ENCODE assay signal across 6 cellular contexts in genomic region chr17:46492021-46492420, GRCh38. TPM values are rescaled to one million over a fixed set of nuclear protein-coding genes. Genes with fewer than 3 reads are reported as not detected.
DNase-seq lines count a peak whose midpoint lies in the region; ATAC-seq and TF ChIP-seq lines count a peak whose summit lies in the region.
"Not testable (repeated sequence)": the region's sequence is repeated elsewhere in the genome, so short reads cannot be mapped to it uniquely, and the experiment has no call there.

No MANE protein-coding gene starts in this region.

- H3K36me3 Mint-ChIP-seq in osteocyte (ENCODE audit: unreplicated experiment) = not testable (repeated sequence)

- H3K4me1 ChIP-seq in IMR-90 (ENCODE audit: control insufficient read depth, insufficient read depth, low read length); lower lobe of right lung: not testable (repeated sequence)

- H4K91ac ChIP-seq in IMR-90 (ENCODE audit: insufficient read depth, low read depth, low read length) = not testable (repeated sequence)

- not testable (repeated sequence) for H3K4me3 ChIP-seq in IMR-90 (ENCODE audit: insufficient read depth, low read depth, low read length); lower lobe of right lung

- not testable (repeated sequence) for H3K4me3 Mint-ChIP-seq in osteocyte (ENCODE audit: unreplicated experiment)

- H3K9me3 ChIP-seq in IMR-90 (ENCODE audit: control insufficient read depth, insufficient read depth, low read length); lower lobe of right lung: not testable (repeated sequence)

- not testable (repeated sequence) for H3K36me3 ChIP-seq in IMR-90 (ENCODE audit: control insufficient read depth, insufficient read depth, low read length)
- H3K36me3 ChIP-seq in lower lobe of right lung = peaks cover 20% of the 10 kb centered on the region

- not testable (repeated sequence) for H2BK15ac ChIP-seq in IMR-90 (ENCODE audit: low read depth, low read length)

- H3K9me1 ChIP-seq in IMR-90 (ENCODE audit: insufficient read depth, low read length) = not testable (repeated sequence)

- H3K23ac ChIP-seq in IMR-90 (ENCODE audit: low read depth, low read length) = not testable (repeated sequence)

- not testable (repeated sequence) for H2BK20ac ChIP-seq in IMR-90 (ENCODE audit: low read depth, low read length)

- not testable (repeated sequence) for H2AFZ ChIP-seq in IMR-90 (replicated peaks; ENCODE audit: low read length, poor library complexity)

- H3K4me2 ChIP-seq in IMR-90 (ENCODE audit: low read depth, low read length) = not testable (repeated sequence)

- not testable (repeated sequence) for H3K27ac Mint-ChIP-seq in osteocyte (ENCODE audit: unreplicated experiment)

- not testable (repeated sequence) for H4K20me1 ChIP-seq in IMR-90 (ENCODE audit: insufficient read depth, low read length)

- CTCF ChIA-PET in IMR-90 (lab: Yijun Ruan, JAX) = not testable (repeated sequence)

- H3K9me3 Mint-ChIP-seq in osteocyte (ENCODE audit: unreplicated experiment) = not testable (repeated sequence)

- in situ Hi-C loops in IMR-90 (cut with MboI; ENCODE audit: low sequenced_read_pairs) = loop anchor here (25.0 kb wide), 1 partner anchor 905 kb away; no protein-coding TSS in a partner anchor

- ATAC-seq in IMR-90 (ENCODE audit: low read depth); Right ventricle myocardium inferior; lower lobe of right lung: not testable (repeated sequence)

- H3K56ac ChIP-seq in IMR-90 (ENCODE audit: extremely low read depth, insufficient read depth, low read length) = not testable (repeated sequence)

- H2BK120ac ChIP-seq in IMR-90 (ENCODE audit: low read depth, low read length) = not testable (repeated sequence)

- H3K27me3 Mint-ChIP-seq in osteocyte (ENCODE audit: unreplicated experiment) = not testable (repeated sequence)

- TF ChIP-seq POLR2A in IMR-90 (IDR thresholded peaks at IDR 0.05; ENCODE audit: low read depth, low read length) = not testable (repeated sequence)

- dilution Hi-C loops in IMR-90 (cut with HindIII; ENCODE audit: low sequenced_read_pairs, unreplicated experiment) = not testable (repeated sequence)

- H3K27me3 ChIP-seq in IMR-90 (ENCODE audit: control insufficient read depth, insufficient read depth, low read length); lower lobe of right lung (ENCODE audit: low read depth): not testable (repeated sequence)

- DNase-seq in IMR-90 = not testable (repeated sequence)
- DNase-seq in ecto neural progenitor cell (ENCODE audit: low spot score) = peak; percentile 44
- DNase-seq in Right ventricle myocardium inferior (ENCODE audit: missing footprints) = peak; percentile 64
- peak; percentile 44 for DNase-seq in islet precursor cell
- peak; percentile 45 for DNase-seq in lower lobe of right lung
- DNase-seq in osteocyte (ENCODE audit: extremely low spot score, unreplicated experiment) = peak; percentile 76

- intact Hi-C loops in IMR-90 (cut with micrococcal nuclease); Right ventricle myocardium inferior (cut with DNase I); lower lobe of right lung (cut with DNase I): not testable (repeated sequence)

- H3K9ac ChIP-seq in IMR-90 (ENCODE audit: low read depth, low read length) = not testable (repeated sequence)

- H2AK9ac ChIP-seq in IMR-90 (replicated peaks; ENCODE audit: low read depth, low read length, poor library complexity) = not testable (repeated sequence)

- H3K14ac ChIP-seq in IMR-90 (replicated peaks; ENCODE audit: low read depth, low read length) = not testable (repeated sequence)

- H3K4ac ChIP-seq in IMR-90 (ENCODE audit: low read depth, low read length) = not testable (repeated sequence)

- not testable (repeated sequence) for H4K5ac ChIP-seq in IMR-90 (ENCODE audit: low read depth, low read length)

- not testable (repeated sequence) for H4K8ac ChIP-seq in IMR-90 (ENCODE audit: low read depth in 2 of 2, low read length in 2 of 2)

- TF ChIP-seq RAD21 in IMR-90 (IDR thresholded peaks at IDR 0.05; ENCODE audit: low read length) = not testable (repeated sequence)

- not testable (repeated sequence) for H3K27ac ChIP-seq in IMR-90 (ENCODE audit: insufficient read depth, low read length); lower lobe of right lung

- not testable (repeated sequence) for H2AK5ac ChIP-seq in IMR-90 (ENCODE audit: low read depth, low read length)

- BruUV-seq in IMR-90 (replicated peaks; lab: Mats Ljungman, UMichigan) = TSS peak; percentile 19

- POLR2A ChIA-PET in IMR-90 (lab: Charles Lee; ENCODE audit: unreplicated experiment) = not testable (repeated sequence)

- H3K18ac ChIP-seq in IMR-90 (ENCODE audit: low read depth, low read length) = not testable (repeated sequence)

- H3K4me1 Mint-ChIP-seq in osteocyte (ENCODE audit: unreplicated experiment) = not testable (repeated sequence)

- WGBS in IMR-90 (ENCODE audit: extremely low coverage in 2 of 2, insufficient read length in 1 of 2), 2 experiments = no CpG with 5 or more reads among the region's 16 CpGs

- not testable (repeated sequence) for H3K79me1 ChIP-seq in IMR-90 (ENCODE audit: low read depth in 1 of 2, low read length in 2 of 2)

- TF ChIP-seq CTCF in IMR-90 (conservative IDR thresholded peaks at IDR 0.05; ENCODE audit: low read depth, low read length); lower lobe of right lung (IDR thresholded peaks at IDR 0.05); osteocyte (IDR thresholded peaks at IDR 0.05): not testable (repeated sequence)

- not testable (repeated sequence) for H2BK5ac ChIP-seq in IMR-90 (ENCODE audit: low read depth, low read length, poor library complexity, severe bottlenecking)

RNA-seq across cellular contexts. Expression of gene LRRC37A2, which starts 20.2 kb away (rescaled TPM):
- 3.1 and 3.2 TPM in 2 replicates for total RNA-seq in IMR-90 (2012; rRNA removed)
- 2.3 and 2.7 TPM in 2 replicates for polyA plus RNA-seq in IMR-90 (2012; rRNA removed)
- polyA plus RNA-seq in IMR-90 (2012; cell fraction: cytosol; rRNA removed) = 0.41 and 0.64 TPM in 2 replicates
- 2.7 and 9.0 TPM in 2 replicates for polyA plus RNA-seq in IMR-90 (2012; cell fraction: nucleus; rRNA removed; ENCODE audit: low replicate concordance)
- 5.2 TPM for total RNA-seq in Right ventricle myocardium inferior
- 13.4 TPM for total RNA-seq in lower lobe of right lung
- 16.8 and 19.0 TPM in 2 replicates for total RNA-seq in osteocyte
